Comparison of ENCODE assay signal across 19 cellular contexts in genomic region chr3:185661772-185662171, GRCh38.
DNase-seq lines count a peak whose midpoint lies in the region; ATAC-seq and TF ChIP-seq lines count a peak whose summit lies in the region.
"Had no signal": no experiment of that assay in that cellular context is flagged by ENCODE, and none has a peak within 500 bp of the region (broad histone marks: within the 10 kb centered on the region; RNA-seq: fewer than 3 reads in every experiment).

No MANE protein-coding gene starts in this region.

- H3K27me3 Mint-ChIP-seq in endothelial cell (ENCODE audit: unreplicated experiment): peaks cover 8% of the 10 kb centered on the region
- H3K27me3 Mint-ChIP-seq in neural crest cell (ENCODE audit: low read depth): no peaks in the 10 kb centered on the region

- H2AFZ ChIP-seq in ACC112 (ENCODE audit: low read length, unreplicated experiment) (no peak overlapping the region), Karpas-422 (ENCODE audit: low read length) (no peak overlapping the region)

- peak overlapping the region; percentile 44 for H3K27ac Mint-ChIP-seq in endothelial cell (ENCODE audit: unreplicated experiment)
- H3K27ac Mint-ChIP-seq in neural crest cell (ENCODE audit: unreplicated experiment): peak overlapping the region; percentile 60

- no peak overlapping the region for H3K9ac ChIP-seq in Karpas-422 (ENCODE audit: low read length)

- H3K4me3 Mint-ChIP-seq in endothelial cell (ENCODE audit: unreplicated experiment): peak overlapping the region; percentile 51
- H3K4me3 Mint-ChIP-seq in neural crest cell: no peak overlapping the region
- H3K4me3 Mint-ChIP-seq: CD14-positive monocyte had no signal

- H4K20me1 ChIP-seq in Karpas-422 (ENCODE audit: insufficient read depth, low read depth, low read length): no peaks in the 10 kb centered on the region

- H3K4me1 ChIP-seq in ACC112 (ENCODE audit: control insufficient read depth, insufficient read depth, low read length, unreplicated experiment) (peaks cover 45% of the 10 kb centered on the region), Karpas-422 (ENCODE audit: low read length) (no peaks in the 10 kb centered on the region), HAP-1 (no peaks in the 10 kb centered on the region)

- H3K9me3 Mint-ChIP-seq in endothelial cell (ENCODE audit: unreplicated experiment) (no peaks in the 10 kb centered on the region), neural crest cell (no peaks in the 10 kb centered on the region)

- H3K36me3 Mint-ChIP-seq in endothelial cell (ENCODE audit: low read depth, unreplicated experiment) (peaks cover 47% of the 10 kb centered on the region), neural crest cell (ENCODE audit: low read depth) (peaks cover 31% of the 10 kb centered on the region)

- H3K9me2 ChIP-seq in Karpas-422 (replicated peaks; ENCODE audit: insufficient read depth, low read length): no peaks in the 10 kb centered on the region

- peaks cover 7% of the 10 kb centered on the region for H3K4me1 Mint-ChIP-seq in endothelial cell (ENCODE audit: unreplicated experiment)
- peaks cover 8% of the 10 kb centered on the region for H3K4me1 Mint-ChIP-seq in neural crest cell

- ATAC-seq in GM21576 (IDR thresholded peaks at IDR 0.05; ENCODE audit: unreplicated experiment): no peak

- H3K27ac ChIP-seq in ACC112 (ENCODE audit: low read depth, low read length) (peak overlapping the region; percentile 99), Karpas-422 (ENCODE audit: low read length) (no peak overlapping the region)
- H3K27ac ChIP-seq: SJSA1 had no signal

- no peaks in the 10 kb centered on the region for H3K79me2 ChIP-seq in ACC112 (ENCODE audit: control insufficient read depth, insufficient read depth, low read length, unreplicated experiment)
- H3K79me2 ChIP-seq in Karpas-422 (ENCODE audit: low read length): no peaks in the 10 kb centered on the region

- H3K27me3 ChIP-seq in ACC112 (ENCODE audit: insufficient read depth, low read length) (no peaks in the 10 kb centered on the region), Karpas-422 (ENCODE audit: low read length) (no peaks in the 10 kb centered on the region), HAP-1 (ENCODE audit: low read depth) (no peaks in the 10 kb centered on the region)
- H3K27me3 ChIP-seq: SJSA1 had no signal

- DNase-seq in HT1080 (ENCODE audit: low read depth): peak; percentile 38
- DNase-seq in endothelial cell (ENCODE audit: low spot score): no peak
- DNase-seq in neural crest cell (ENCODE audit: low read depth, low spot score): no peak
- DNase-seq in Karpas-422: no peak
- no peak for DNase-seq in HAP-1 (ENCODE audit: low spot score in 2 of 2)
- DNase-seq: ACHN; AML-193; DMS53; H7; MV-4-11; NCI-H1417; NCI-H1930; NCI-H446 treated with DMSO at 0.1 percent for 48 hours; NK-92 treated with Interleukin-12 subunit alpha and Interleukin-12 subunit beta, amount 100 ng/mL, for 24 hours; OCI-M1 had no signal

- H3K4me3 ChIP-seq in ACC112 (ENCODE audit: low read depth, low read length): no peak overlapping the region
- no peak overlapping the region for H3K4me3 ChIP-seq in Karpas-422 (ENCODE audit: low read length)
- no peak overlapping the region for H3K4me3 ChIP-seq in HAP-1
- H3K4me3 ChIP-seq: SJSA1 had no signal

- in situ Hi-C loops in HAP-1 (cut with MboI; ENCODE audit: low sequenced_read_pairs): no loop called here

- no peak overlapping the region for H3K4me2 ChIP-seq in Karpas-422 (ENCODE audit: low read depth, low read length, poor library complexity, severe bottlenecking)

- TF ChIP-seq CTCF in endothelial cell (IDR thresholded peaks at IDR 0.05; ENCODE audit: unreplicated experiment): no peak
- no peak for TF ChIP-seq CTCF in neural crest cell (conservative IDR thresholded peaks at IDR 0.05)

- peaks cover 14% of the 10 kb centered on the region for H3K36me3 ChIP-seq in ACC112 (ENCODE audit: insufficient read depth, low read length)
- H3K36me3 ChIP-seq in Karpas-422 (ENCODE audit: insufficient read depth, low read length): no peaks in the 10 kb centered on the region
- peaks cover 38% of the 10 kb centered on the region for H3K36me3 ChIP-seq in HAP-1 (replicated peaks)

- no peaks in the 10 kb centered on the region for H3K9me3 ChIP-seq in Karpas-422 (ENCODE audit: low read length)
- H3K9me3 ChIP-seq in HAP-1: no peaks in the 10 kb centered on the region
- H3K9me3 ChIP-seq: SJSA1 had no signal
